ENCODE assay signal across 28 cellular contexts in the genomic region with DNA sequence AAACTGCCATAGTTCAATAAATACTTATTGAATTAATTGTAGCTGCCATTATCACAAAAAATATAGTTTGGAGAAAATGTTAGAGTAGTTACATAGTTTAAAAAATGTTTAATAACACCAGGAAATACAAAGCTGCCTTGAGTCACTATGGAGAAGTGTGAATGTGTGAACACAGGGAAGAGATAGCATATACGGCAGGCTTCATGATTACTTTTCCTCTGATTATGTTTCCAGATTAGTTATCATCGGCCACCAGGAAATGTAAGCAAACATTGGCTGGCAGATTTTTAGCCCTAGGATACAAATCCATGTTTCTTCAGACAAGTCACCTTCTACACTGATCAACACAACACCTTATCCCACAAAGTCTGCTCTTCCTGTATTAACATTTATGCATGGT. TPM values are rescaled to one million over a fixed set of nuclear protein-coding genes. Genes with fewer than 3 reads are reported as not detected.
"Had no signal": no experiment of that assay in that cellular context is flagged by ENCODE, and none has a peak within 500 bp of the region (broad histone marks: within the 10 kb centered on the region; RNA-seq: fewer than 3 reads in every experiment).

No MANE protein-coding gene starts in this region.

- ATAC-seq: activated CD8-positive, alpha-beta T cell treated with anti-CD3 and anti-CD28 coated beads for 36 hours; activated T-cell treated with anti-CD3 and anti-CD28 coated beads, Interleukin-2, amount 50 U/mL, for 72 hours; activated T-helper 17 cell treated with anti-CD3 and anti-CD28 coated beads, Interleukin-2, amount 50 U/mL, for 72 hours; K562; PC-3 had no signal

- H3K9me3 ChIP-seq: MG63, Peyer's patch had no signal

- DNase-seq: activated CD4-positive, alpha-beta T cell treated with anti-CD3 and anti-CD28 coated beads, Interleukin-2, amount 10 ng/mL, durations not matched to agents 24 days and 14 days; activated CD4-positive, alpha-beta T cell treated with anti-CD3 and anti-CD28 coated beads, Interleukin-2, amount 50 U/mL, for 4 hours; activated CD8-positive, alpha-beta T cell treated with anti-CD3 and anti-CD28 coated beads for 36 hours; activated effector memory CD4-positive, alpha-beta T cell treated with anti-CD3 and anti-CD28 coated beads, Interleukin-2, amount 50 U/mL, for 16 hours; activated naive CD4-positive, alpha-beta T cell; activated naive CD4-positive, alpha-beta T cell treated with anti-CD3 and anti-CD28 coated beads, Interleukin-2, amount 50 U/mL, for 16 hours; activated naive CD8-positive, alpha-beta T cell treated with anti-CD3 and anti-CD28 coated beads for 36 hours; activated T-cell treated with anti-CD3 and anti-CD28 coated beads, Interleukin-2, amount 50 U/mL, for 1 hour; activated T-cell treated with anti-CD3 and anti-CD28 coated beads, Interleukin-2, amount 50 U/mL, for 72 hours; amniotic stem cell; brain microvascular endothelial cell; central memory CD4-positive, alpha-beta T cell; NCI-H1048; NCI-H1436 treated with DMSO at 0.1 percent for 48 hours; NCI-H187; NCI-H2029 treated with DMSO at 0.1 percent for 48 hours; NCI-H2107; NCI-H2171; NCI-H510A treated with DMSO at 0.1 percent for 48 hours; NCI-H526 treated with DMSO at 0.1 percent for 48 hours; NCI-H774; PC-3; Peyer's patch; SIG-M5 had no signal

- H3K27me3 ChIP-seq: brain microvascular endothelial cell, MG63, Peyer's patch had no signal

- FAIRE-seq: K562, TTC549 had no signal

- H3K36me3 ChIP-seq: brain microvascular endothelial cell, MG63, Peyer's patch had no signal

- H3K27ac ChIP-seq: brain microvascular endothelial cell, Peyer's patch had no signal

- H3K4me3 ChIP-seq: K562, MG63, Peyer's patch had no signal

RNA-seq across cellular contexts. Expression of a gene that starts 4.4 kb away (rescaled TPM):
- total RNA-seq: activated CD4-positive, alpha-beta T cell treated with anti-CD3 and anti-CD28 coated beads, Interleukin-2, amount 10 ng/mL, durations not matched to agents 24 days and 14 days; K562 had no signal
- polyA plus RNA-seq: K562 had no signal
